Comparison of ENCODE assay signal across 24 cellular contexts in genomic region chr7:102297487-102298218, GRCh38. TPM values are rescaled to one million over a fixed set of nuclear protein-coding genes. Genes with fewer than 3 reads are reported as not detected.
A peak's percentile ranks its signal among the peaks of the same experiment; 100 is the strongest.
DNase-seq lines count a peak whose midpoint lies in the region; ATAC-seq, FAIRE-seq and TF ChIP-seq lines count a peak whose summit lies in the region.
"Had no signal": no experiment of that assay in that cellular context is flagged by ENCODE, and none has a peak within 500 bp of the region (broad histone marks: within the 10 kb centered on the region; RNA-seq: fewer than 3 reads in every experiment).

No MANE protein-coding gene starts in this region.

- FAIRE-seq in HepG2 (lab: Jason Lieb, UNC): no peak
- FAIRE-seq: G401.6 had no signal

- no peak overlapping the region for H3K27ac ChIP-seq in HepG2 (ENCODE audit: extremely low read length, insufficient read depth, low read length)
- no peak overlapping the region for H3K27ac ChIP-seq in right lobe of liver
- H3K27ac ChIP-seq in RWPE1: no peak overlapping the region
- H3K27ac ChIP-seq: 22Rv1, GM23248 had no signal

- CTCF ChIA-PET in HepG2 (lab: Yijun Ruan, JAX; ENCODE audit: low intra/inter-chr PET ratio, low total read pairs) (no interaction called here), RWPE1 (lab: Yijun Ruan, JAX) (no interaction called here)

- TF ChIP-seq CTCF in HepG2 (CRISPR knock-in tag; IDR thresholded peaks at IDR 0.05) (no peak), right lobe of liver (IDR thresholded peaks at IDR 0.05) (no peak), nephron (IDR thresholded peaks at IDR 0.05; ENCODE audit: unreplicated experiment in 3 of 3) (no peak), RWPE1 (conservative IDR thresholded peaks at IDR 0.05; ENCODE audit: low read depth) (no peak)

- H3K4me3 ChIP-seq in HepG2 (replicated peaks in 1 of 3; ENCODE audit: insufficient read depth in 1 of 3, low read depth in 2 of 3, low read length in 3 of 3) (no peak overlapping the region), right lobe of liver (no peak overlapping the region)
- H3K4me3 ChIP-seq: GM23248 had no signal

- intact Hi-C loops in HepG2 (cut with micrococcal nuclease; ENCODE audit: unreplicated experiment) (no loop called here), right lobe of liver (cut with DNase I) (no loop called here)

- H2AFZ ChIP-seq in HepG2 (ENCODE audit: low read length): no peak overlapping the region
- H2AFZ ChIP-seq: GM23248 had no signal

- DNase-seq in HepG2 (ENCODE audit: low spot score) (no peak), right lobe of liver (no peak), RWPE1 (ENCODE audit: low spot score) (no peak)
- no peak for DNase-seq in stimulated activated CD4-positive, alpha-beta T cell treated with anti-CD3 and anti-CD28 coated beads, Interleukin-2, amount 100 ng/mL, for 24 hours
- DNase-seq: AML-193, COR-L47, DMS 273 treated with DMSO at 0.1 percent for 48 hours, DND-41, GM23248, HCEC 1CT, NCI-H1105 treated with DMSO at 0.1 percent for 48 hours, NCI-H1694, NCI-H2081 treated with DMSO at 0.1 percent for 48 hours, NCI-H446 treated with DMSO at 0.1 percent for 48 hours, NCI-H748 treated with DMSO at 0.1 percent for 48 hours, SHP77 treated with DMSO at 0.1 percent for 48 hours had no signal

- no TSS peak for BruUV-seq in HepG2 (replicated peaks; lab: Mats Ljungman, UMichigan)

- H3K4me1 ChIP-seq in HepG2 (ENCODE audit: insufficient read depth, low read length): peaks cover 12% of the 10 kb centered on the region
- no peaks in the 10 kb centered on the region for H3K4me1 ChIP-seq in right lobe of liver

- in situ Hi-C loops in HepG2 (cut with HindIII; ENCODE audit: extremely low pct_ligation_motif_present, low pct_unique_long_range_greater_than_20kb): no loop called here

- TF ChIP-seq POLR2A in HepG2 (IDR thresholded peaks at IDR 0.05; ENCODE audit: insufficient read depth in 1 of 2, low read depth in 2 of 2, low read length in 2 of 2) (no peak), right lobe of liver (IDR thresholded peaks at IDR 0.05) (no peak)

- TF ChIP-seq RAD21 in HepG2 (CRISPR knock-in tag; IDR thresholded peaks at IDR 0.05): no peak

- TF ChIP-seq EP300 in HepG2 (IDR thresholded peaks at IDR 0.05; ENCODE audit: low read depth in 2 of 2, low read length in 2 of 2) (no peak), HepG2 (CRISPR knock-in tag; IDR thresholded peaks at IDR 0.05; ENCODE audit: borderline replicate concordance) (no peak)

- POLR2A ChIA-PET in HepG2 (lab: Yijun Ruan, JAX) (no interaction called here), RWPE1 (lab: Yijun Ruan, JAX; ENCODE audit: low non-redundant PET) (no interaction called here)

- no peak overlapping the region for H3K4me3 Mint-ChIP-seq in activated T-helper 17 cell treated with anti-CD3 and anti-CD28 coated beads, Interleukin-2, amount 50 U/mL, for 72 hours
- H3K4me3 Mint-ChIP-seq in nephron: no peak overlapping the region
- H3K4me3 Mint-ChIP-seq: CD14-positive monocyte had no signal

- no peaks in the 10 kb centered on the region for H3K4me1 Mint-ChIP-seq in activated T-helper 17 cell treated with anti-CD3 and anti-CD28 coated beads, Interleukin-2, amount 50 U/mL, for 72 hours
- peaks cover 31% of the 10 kb centered on the region for H3K4me1 Mint-ChIP-seq in nephron

- H4K20me1 ChIP-seq in HepG2 (ENCODE audit: insufficient read depth, low read length): no peaks in the 10 kb centered on the region

- no peaks in the 10 kb centered on the region for H3K9me3 Mint-ChIP-seq in activated T-helper 17 cell treated with anti-CD3 and anti-CD28 coated beads, Interleukin-2, amount 50 U/mL, for 72 hours
- H3K9me3 Mint-ChIP-seq in nephron: no peaks in the 10 kb centered on the region

- no peaks in the 10 kb centered on the region for H3K9me3 ChIP-seq in HepG2 (ENCODE audit: low read length)
- H3K9me3 ChIP-seq in right lobe of liver: no peaks in the 10 kb centered on the region

- H3K36me3 ChIP-seq in HepG2 (replicated peaks in 1 of 2; ENCODE audit: control insufficient read depth in 1 of 2, insufficient read depth in 2 of 2, low read length in 2 of 2): no peaks in the 10 kb centered on the region
- H3K36me3 ChIP-seq in right lobe of liver: no peaks in the 10 kb centered on the region

- no peaks in the 10 kb centered on the region for H3K27me3 Mint-ChIP-seq in activated T-helper 17 cell treated with anti-CD3 and anti-CD28 coated beads, Interleukin-2, amount 50 U/mL, for 72 hours
- peaks cover 8% of the 10 kb centered on the region for H3K27me3 Mint-ChIP-seq in nephron (ENCODE audit: low read depth)

- H3K4me2 ChIP-seq in HepG2 (ENCODE audit: low read depth, low read length): no peak overlapping the region

- no peaks in the 10 kb centered on the region for H3K36me3 Mint-ChIP-seq in activated T-helper 17 cell treated with anti-CD3 and anti-CD28 coated beads, Interleukin-2, amount 50 U/mL, for 72 hours (ENCODE audit: low read depth)
- no peaks in the 10 kb centered on the region for H3K36me3 Mint-ChIP-seq in nephron (ENCODE audit: low read depth)

- ATAC-seq in HepG2: no peak
- ATAC-seq in right lobe of liver: no peak
- ATAC-seq in activated T-helper 17 cell treated with anti-CD3 and anti-CD28 coated beads, Interleukin-2, amount 50 U/mL, for 72 hours (replicated peaks): peak; percentile 3
- no peak for ATAC-seq in GM19452 (IDR thresholded peaks at IDR 0.05; ENCODE audit: unreplicated experiment)
- no peak for ATAC-seq in HG02870 (IDR thresholded peaks at IDR 0.05; ENCODE audit: unreplicated experiment)
- ATAC-seq: SK-N-SH treated with all-trans-retinoic acid at 6 μM for 48 hours had no signal

- 61% methylated on average over 9 of the region's 10 CpGs for WGBS in HepG2 (ENCODE audit: low lambda C conversion rate)
- WGBS in right lobe of liver (ENCODE audit: insufficient coverage, low coverage, low lambda C conversion rate, missing lambda C conversion rate): 86% methylated on average over 7 of the region's 10 CpGs

- H3K79me2 ChIP-seq in HepG2 (ENCODE audit: insufficient read depth, low read length): no peaks in the 10 kb centered on the region

- no peak overlapping the region for H3K27ac Mint-ChIP-seq in activated T-helper 17 cell treated with anti-CD3 and anti-CD28 coated beads, Interleukin-2, amount 50 U/mL, for 72 hours
- peak overlapping the region in 2 of 3 experiments; percentile 8 to 25 for H3K27ac Mint-ChIP-seq in nephron

- H3K9ac ChIP-seq in HepG2 (ENCODE audit: insufficient read depth, low read depth, low read length): no peak overlapping the region
- H3K9ac ChIP-seq: GM23248 had no signal

- H3K27me3 ChIP-seq in HepG2 (ENCODE audit: control insufficient read depth in 1 of 2, insufficient read depth in 2 of 2, low read length in 2 of 2) (peaks cover 0 to 9% of the 10 kb centered on the region in 2 experiments; a peak in 1 of 5 replicates), right lobe of liver (no peaks in the 10 kb centered on the region)

RNA-seq across cellular contexts. Expression of gene SH2B2, which starts 11.0 kb away (rescaled TPM):
- 0.14 and 0.46 TPM in 2 replicates for total RNA-seq in HepG2 (2016; rRNA removed; fragmentation: Illumina TruSeq; extraction: Trizol)
- 0.26 and 0.51 TPM in 2 replicates for total RNA-seq in HepG2 (2016; cell fraction: cytosol; rRNA removed; fragmentation: Illumina TruSeq; extraction: Trizol; ENCODE audit: low read depth)
- total RNA-seq in HepG2 (2016; cell fraction: insoluble cytoplasmic fraction; rRNA removed; fragmentation: Illumina TruSeq; extraction: Trizol): 0.45 and 0.63 TPM in 2 replicates
- 0.46 and 0.55 TPM in 2 replicates for total RNA-seq in HepG2 (2016; cell fraction: membrane; rRNA removed; fragmentation: Illumina TruSeq; extraction: Trizol)
- total RNA-seq in HepG2 (2016; cell fraction: nucleus; rRNA removed; fragmentation: Illumina TruSeq; extraction: Trizol): not detected in 2 replicates
- 1.3 and 1.7 TPM in 2 replicates for polyA plus RNA-seq in HepG2 (2011; rRNA removed)
- polyA plus RNA-seq in HepG2 (2011; cell fraction: cytosol; rRNA removed): 1.7 and 2.3 TPM in 2 replicates
- 4.6 and 5.0 TPM in 2 replicates for polyA plus RNA-seq in HepG2 (2011; cell fraction: nucleus; rRNA removed)
- 1.0 and 1.2 TPM in 2 replicates for polyA plus RNA-seq in HepG2 (2012)
- 0.41 and 0.54 TPM in 2 replicates for polyA plus RNA-seq in HepG2 (2016; cell fraction: cytosol; fragmentation: Illumina TruSeq; extraction: Trizol; ENCODE audit: low read depth)
- polyA plus RNA-seq in HepG2 (2016; cell fraction: insoluble cytoplasmic fraction; fragmentation: Illumina TruSeq; extraction: Trizol; ENCODE audit: low read depth): 0.63 and 0.64 TPM in 2 replicates
- polyA plus RNA-seq in HepG2 (2016; cell fraction: membrane; fragmentation: Illumina TruSeq; extraction: Trizol; ENCODE audit: low read depth): 0.58 and 0.90 TPM in 2 replicates
- 0.46 and 1.1 TPM in 2 replicates for polyA plus RNA-seq in HepG2 (2016; cell fraction: nucleus; fragmentation: Illumina TruSeq; extraction: Trizol; ENCODE audit: insufficient read depth, low read depth)
- polyA minus RNA-seq in HepG2 (2011; rRNA and poly(A)+ RNA removed; ENCODE audit: low replicate concordance): 1.5 and 3.3 TPM in 2 replicates
- polyA minus RNA-seq in HepG2 (2011; cell fraction: cytosol; rRNA and poly(A)+ RNA removed): 1.3 and 2.5 TPM in 2 replicates
- polyA minus RNA-seq in HepG2 (2011; cell fraction: nucleus; rRNA and poly(A)+ RNA removed): 0.90 and 1.6 TPM in 2 replicates
- 1 to 10 TPM; 1.7 to 3.1 (median 2.6) TPM for total RNA-seq in right lobe of liver
- total RNA-seq in activated T-helper 17 cell treated with anti-CD3 and anti-CD28 coated beads, Interleukin-2, amount 50 U/mL, for 72 hours: 10 to 100 TPM in 1 of 2 donors, 1 to 10 TPM in 1; 1.7 to 14.2 TPM

RNA-seq across cellular contexts. Expression of gene SPDYE6, which starts 58.6 kb away (rescaled TPM):
- total RNA-seq in HepG2 (2016; rRNA removed; fragmentation: Illumina TruSeq; extraction: Trizol) (0.07 TPM in 1 of 2 replicates, not detected in the other), right lobe of liver (not detected)
- total RNA-seq in HepG2 (2016; cell fraction: cytosol; rRNA removed; fragmentation: Illumina TruSeq; extraction: Trizol; ENCODE audit: low read depth): 0.20 TPM in 1 of 2 replicates, not detected in the other
- total RNA-seq in HepG2 (2016; cell fraction: insoluble cytoplasmic fraction; rRNA removed; fragmentation: Illumina TruSeq; extraction: Trizol): not detected in 2 replicates
- 0.19 TPM in 1 of 2 replicates, not detected in the other for total RNA-seq in HepG2 (2016; cell fraction: membrane; rRNA removed; fragmentation: Illumina TruSeq; extraction: Trizol)
- total RNA-seq in HepG2 (2016; cell fraction: nucleus; rRNA removed; fragmentation: Illumina TruSeq; extraction: Trizol): not detected in 2 replicates
- not detected in 2 replicates for polyA plus RNA-seq in HepG2 (2011; rRNA removed)
- not detected in 2 replicates for polyA plus RNA-seq in HepG2 (2011; cell fraction: cytosol; rRNA removed)
- polyA plus RNA-seq in HepG2 (2011; cell fraction: nucleus; rRNA removed): not detected in 2 replicates
- 0.48 and 0.79 TPM in 2 replicates for polyA plus RNA-seq in HepG2 (2012)
- not detected in 2 replicates for polyA plus RNA-seq in HepG2 (2016; cell fraction: cytosol; fragmentation: Illumina TruSeq; extraction: Trizol; ENCODE audit: low read depth)
- not detected in 2 replicates for polyA plus RNA-seq in HepG2 (2016; cell fraction: insoluble cytoplasmic fraction; fragmentation: Illumina TruSeq; extraction: Trizol; ENCODE audit: low read depth)
- polyA plus RNA-seq in HepG2 (2016; cell fraction: membrane; fragmentation: Illumina TruSeq; extraction: Trizol; ENCODE audit: low read depth): not detected in 2 replicates
- polyA plus RNA-seq in HepG2 (2016; cell fraction: nucleus; fragmentation: Illumina TruSeq; extraction: Trizol; ENCODE audit: insufficient read depth, low read depth): not detected in 2 replicates
- polyA minus RNA-seq in HepG2 (2011; rRNA and poly(A)+ RNA removed; ENCODE audit: low replicate concordance): not detected in 2 replicates
- polyA minus RNA-seq in HepG2 (2011; cell fraction: cytosol; rRNA and poly(A)+ RNA removed): not detected in 2 replicates
- polyA minus RNA-seq in HepG2 (2011; cell fraction: nucleus; rRNA and poly(A)+ RNA removed): not detected in 2 replicates
- not detected for total RNA-seq in activated T-helper 17 cell treated with anti-CD3 and anti-CD28 coated beads, Interleukin-2, amount 50 U/mL, for 72 hours
- total RNA-seq: GM23248 had no signal
- polyA plus RNA-seq: GM23248 had no signal
